12 cellular contexts compared by ENCODE assay signal in the genomic region with DNA sequence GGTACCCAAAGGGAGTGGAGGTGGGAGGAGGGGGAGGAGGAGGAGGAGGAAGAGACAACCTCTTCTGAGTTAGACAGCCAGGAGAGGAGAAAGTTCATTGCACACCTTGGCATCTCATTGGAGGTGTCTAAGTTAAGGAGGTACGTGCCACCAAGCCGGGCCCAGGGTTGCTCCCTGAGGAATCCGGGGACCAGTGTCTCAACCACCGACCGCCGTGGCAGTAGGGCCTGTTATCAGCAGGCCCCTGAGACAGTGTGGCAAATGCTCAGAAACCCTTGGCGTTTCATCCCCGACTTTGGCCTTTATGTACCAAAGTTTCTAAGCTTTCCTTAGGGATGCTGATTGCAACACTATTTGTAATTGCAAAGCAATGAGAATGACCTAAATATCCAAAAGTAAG.
"Had no signal": no experiment of that assay in that cellular context is flagged by ENCODE, and none has a peak within 500 bp of the region (broad histone marks: within the 10 kb centered on the region; RNA-seq: fewer than 3 reads in every experiment).

No MANE protein-coding gene starts in this region.

- H3K36me3 ChIP-seq: cardiac muscle cell had no signal

- H3K9me3 ChIP-seq: right lobe of liver, vagina had no signal

- H3K27ac ChIP-seq: right lobe of liver had no signal

- H3K27me3 ChIP-seq: cardiac muscle cell, right lobe of liver, vagina had no signal

- DNase-seq: activated CD4-positive, alpha-beta T cell treated with anti-CD3 and anti-CD28 coated beads for 48 hours; activated CD8-positive, alpha-beta memory T cell treated with anti-CD3 and anti-CD28 coated beads, Interleukin-2, amount 50 U/mL, for 48 hours; activated CD8-positive, alpha-beta T cell treated with anti-CD3 and anti-CD28 coated beads, Interleukin-2, amount 10 ng/mL, durations not matched to agents 7 days and 5 days; activated naive CD4-positive, alpha-beta T cell; activated naive CD8-positive, alpha-beta T cell treated with anti-CD3 and anti-CD28 coated beads, Interleukin-2, amount 50 U/mL, for 24 hours; hypothalamus; right lobe of liver; stimulated activated naive CD4-positive, alpha-beta T cell had no signal

- H3K4me3 ChIP-seq: cardiac muscle cell, right lobe of liver, vagina had no signal

- ATAC-seq: activated CD8-positive, alpha-beta T cell treated with anti-CD3 and anti-CD28 coated beads, Interleukin-2, amount 10 ng/mL, durations not matched to agents 7 days and 5 days; activated naive CD8-positive, alpha-beta T cell treated with anti-CD3 and anti-CD28 coated beads, Interleukin-2, amount 50 U/mL, for 24 hours; SK-N-SH treated with all-trans-retinoic acid at 6 μM for 48 hours; WTC11 had no signal
